ENCODE assay signal across 1 cellular context in genomic region chr11:1409852-1410125, GRCh38. TPM values are rescaled to one million over a fixed set of nuclear protein-coding genes. Genes with fewer than 3 reads are reported as not detected.
"Had no signal": no experiment of that assay in that cellular context is flagged by ENCODE, and none has a peak within 500 bp of the region (broad histone marks: within the 10 kb centered on the region; RNA-seq: fewer than 3 reads in every experiment).

No MANE protein-coding gene starts in this region.

RNA-seq across cellular contexts. Expression of gene BRSK2, which starts 20.1 kb away (rescaled TPM):
- polyA plus RNA-seq: naive thymus-derived CD4-positive, alpha-beta T cell had no signal
